11 cellular contexts compared by ENCODE assay signal in genomic region chr10:132550366-132551092, GRCh38. TPM values are rescaled to one million over a fixed set of nuclear protein-coding genes. Genes with fewer than 3 reads are reported as not detected.
DNase-seq lines count a peak whose midpoint lies in the region; ATAC-seq and TF ChIP-seq lines count a peak whose summit lies in the region.
"Had no signal": no experiment of that assay in that cellular context is flagged by ENCODE, and none has a peak within 500 bp of the region (broad histone marks: within the 10 kb centered on the region; RNA-seq: fewer than 3 reads in every experiment).

No MANE protein-coding gene starts in this region.

- H3K27ac ChIP-seq in sigmoid colon (no peak overlapping the region), RWPE1 (no peak overlapping the region)
- H3K27ac ChIP-seq: coronary artery had no signal

- H3K4me3 ChIP-seq in sigmoid colon: no peak overlapping the region

- H3K27me3 Mint-ChIP-seq in IgD-negative memory B cell: no peaks in the 10 kb centered on the region
- H3K27me3 Mint-ChIP-seq: progenitor cell of endocrine pancreas had no signal

- no peak for ATAC-seq in GM21447 (IDR thresholded peaks at IDR 0.05; ENCODE audit: unreplicated experiment)

- H3K9me3 Mint-ChIP-seq in IgD-negative memory B cell: no peaks in the 10 kb centered on the region

- no peak for TF ChIP-seq POLR2A in sigmoid colon (IDR thresholded peaks at IDR 0.05)

- WGBS in sigmoid colon, 2 donors: 89 to 92% methylated on average over 20 of the region's 20 CpGs

- CTCF ChIA-PET in RWPE1 (lab: Yijun Ruan, JAX): interaction anchor here (0.6 kb wide), 1 partner anchor 337 kb away, joined by 3 read pairs; no protein-coding TSS in a partner anchor

- peaks cover 0 to 77% (median 69%) of the 10 kb centered on the region in 4 donors for H3K4me1 ChIP-seq in sigmoid colon

- H3K4me1 Mint-ChIP-seq in IgD-negative memory B cell: peaks cover 33 to 38% (median 36%) of the 10 kb centered on the region in 3 donors

- H3K36me3 Mint-ChIP-seq in IgD-negative memory B cell: no peaks in the 10 kb centered on the region

- no peaks in the 10 kb centered on the region for H3K27me3 ChIP-seq in sigmoid colon

- TF ChIP-seq CTCF in sigmoid colon (IDR thresholded peaks at IDR 0.05): no peak
- no peak for TF ChIP-seq CTCF in RWPE1 (conservative IDR thresholded peaks at IDR 0.05; ENCODE audit: low read depth)

- no peak for TF ChIP-seq EP300 in sigmoid colon (IDR thresholded peaks at IDR 0.05)

- peak; percentile 47 for DNase-seq in activated CD8-positive, alpha-beta memory T cell treated with anti-CD3 and anti-CD28 coated beads, Interleukin-2, amount 50 U/mL, for 48 hours
- no peak for DNase-seq in activated CD8-positive, alpha-beta memory T cell treated with anti-CD3 and anti-CD28 coated beads for 24 hours
- DNase-seq in germinal center (ENCODE audit: low spot score) (peak; percentile 11), sigmoid colon (peak; percentile 39), RWPE1 (ENCODE audit: low spot score) (no peak), 8988T (no peak)
- DNase-seq: stimulated activated CD4-positive, alpha-beta T cell treated with anti-CD3 and anti-CD28 coated beads, Interleukin-4, amount 100 ng/mL, for 1 hour had no signal

- H3K9me3 ChIP-seq in sigmoid colon: no peaks in the 10 kb centered on the region

- no peaks in the 10 kb centered on the region for H3K36me3 ChIP-seq in sigmoid colon

- POLR2A ChIA-PET in RWPE1 (lab: Yijun Ruan, JAX; ENCODE audit: low non-redundant PET): no interaction called here

- H3K4me3 Mint-ChIP-seq in IgD-negative memory B cell: peak overlapping the region in 3 of 4 donors; percentile 73 to 88 (median 78)

- peak overlapping the region in 2 of 3 donors; percentile 92 to 95 for H3K27ac Mint-ChIP-seq in IgD-negative memory B cell
- H3K27ac Mint-ChIP-seq: progenitor cell of endocrine pancreas had no signal

- intact Hi-C loops in sigmoid colon (cut with DNase I): no loop called here

RNA-seq across cellular contexts. Expression of gene INPP5A, which starts 12.9 kb away (rescaled TPM):
- polyA plus RNA-seq in IgD-negative memory B cell (0.94 TPM), sigmoid colon (10 to 100 TPM; 17.6 to 21.0 (median 20.3) TPM)
- 100 to 1,000 TPM; 100 to 132 (median 112) TPM for total RNA-seq in sigmoid colon

Comparison
In these comparisons a context has a peak if more than half of its experiments do, and no peak if none do; other contexts are left out.
1. DNase-seq: peak in activated CD8-positive, alpha-beta memory T cell treated with anti-CD3 and anti-CD28 coated beads, Interleukin-2, amount 50 U/mL, for 48 hours (single experiment), germinal center (single experiment) and sigmoid colon (single experiment); none in activated CD8-positive, alpha-beta memory T cell treated with anti-CD3 and anti-CD28 coated beads for 24 hours (single experiment), RWPE1 (single experiment) and 8988T (single experiment).